Comparison of ENCODE assay signal across 24 cellular contexts in the genomic region with DNA sequence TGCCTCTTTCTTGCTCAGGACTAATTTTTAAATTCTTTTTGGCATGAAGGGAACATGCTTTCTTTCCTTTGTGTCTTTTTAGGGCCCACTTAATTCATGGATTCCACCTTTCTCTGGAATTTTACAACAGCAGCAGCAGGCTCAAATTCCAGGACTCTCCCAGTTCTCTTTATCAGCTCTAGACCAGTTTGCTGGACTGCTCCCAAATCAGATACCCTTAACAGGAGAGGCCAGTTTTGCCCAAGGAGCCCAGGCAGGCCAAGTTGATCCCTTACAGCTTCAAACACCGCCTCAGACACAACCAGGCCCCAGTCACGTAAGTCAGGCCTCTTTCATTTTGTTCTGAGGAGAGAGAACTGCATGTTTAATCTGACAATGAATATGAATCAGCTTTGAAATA. TPM values are rescaled to one million over a fixed set of nuclear protein-coding genes. Genes with fewer than 3 reads are reported as not detected.
DNase-seq lines count a peak whose midpoint lies in the region; ATAC-seq and TF ChIP-seq lines count a peak whose summit lies in the region.
"Had no signal": no experiment of that assay in that cellular context is flagged by ENCODE, and none has a peak within 500 bp of the region (broad histone marks: within the 10 kb centered on the region; RNA-seq: fewer than 3 reads in every experiment).

No MANE protein-coding gene starts in this region.

- TF ChIP-seq POLR2A in thyroid gland (IDR thresholded peaks at IDR 0.05), result no peak

- H3K27ac ChIP-seq in endodermal cell (ENCODE audit: low read depth, low read length), result no peak overlapping the region
- peak overlapping the region; percentile 43 to 77 (median 45) for H3K27ac ChIP-seq in thyroid gland
- H3K27ac ChIP-seq: adrenal gland, esophagus squamous epithelium, tibial nerve had no signal

- no peak for ATAC-seq in HG03571 (IDR thresholded peaks at IDR 0.05; ENCODE audit: unreplicated experiment)
- ATAC-seq: natural killer cell; stimulated activated effector memory CD8-positive, alpha-beta T cell treated with anti-CD3 and anti-CD28 coated beads, Interleukin-12 subunit alpha, Interleukin-12 subunit beta, amount 100 ng/mL, for 72 hours; T-cell had no signal

- no peak overlapping the region for H3K4me3 Mint-ChIP-seq in endodermal cell
- H3K4me3 Mint-ChIP-seq in mesothelial cell of epicardium, result no peak overlapping the region
- H3K4me3 Mint-ChIP-seq: natural killer cell; stimulated activated effector memory CD8-positive, alpha-beta T cell treated with anti-CD3 and anti-CD28 coated beads, Interleukin-12 subunit alpha, Interleukin-12 subunit beta, amount 100 ng/mL, for 72 hours; T-cell had no signal

- no peak overlapping the region for H3K4me3 ChIP-seq in endodermal cell (ENCODE audit: low read length)
- no peak overlapping the region for H3K4me3 ChIP-seq in thyroid gland (replicated peaks in 1 of 3)
- H3K4me3 ChIP-seq: adrenal gland, esophagus squamous epithelium, tibial nerve had no signal

- H3K27ac Mint-ChIP-seq in endodermal cell, result peak overlapping the region; percentile 16
- peak overlapping the region; percentile 96 for H3K27ac Mint-ChIP-seq in mesothelial cell of epicardium
- H3K27ac Mint-ChIP-seq: natural killer cell; stimulated activated effector memory CD8-positive, alpha-beta T cell treated with anti-CD3 and anti-CD28 coated beads, Interleukin-12 subunit alpha, Interleukin-12 subunit beta, amount 100 ng/mL, for 72 hours; T-cell had no signal

- no peaks in the 10 kb centered on the region for H3K9me3 Mint-ChIP-seq in endodermal cell
- no peaks in the 10 kb centered on the region for H3K9me3 Mint-ChIP-seq in mesothelial cell of epicardium
- H3K9me3 Mint-ChIP-seq: natural killer cell; stimulated activated effector memory CD8-positive, alpha-beta T cell treated with anti-CD3 and anti-CD28 coated beads, Interleukin-12 subunit alpha, Interleukin-12 subunit beta, amount 100 ng/mL, for 72 hours; T-cell had no signal

- H3K4me1 Mint-ChIP-seq in endodermal cell (peaks cover 5% of the 10 kb centered on the region), mesothelial cell of epicardium (peaks cover 22% of the 10 kb centered on the region)
- H3K4me1 Mint-ChIP-seq: natural killer cell; stimulated activated effector memory CD8-positive, alpha-beta T cell treated with anti-CD3 and anti-CD28 coated beads, Interleukin-12 subunit alpha, Interleukin-12 subunit beta, amount 100 ng/mL, for 72 hours; T-cell had no signal

- no peaks in the 10 kb centered on the region for H3K9me3 ChIP-seq in endodermal cell (ENCODE audit: control insufficient read depth, low read length)
- no peaks in the 10 kb centered on the region for H3K9me3 ChIP-seq in thyroid gland
- H3K9me3 ChIP-seq: adrenal gland, esophagus squamous epithelium, tibial nerve had no signal

- WGBS in endodermal cell (ENCODE audit: insufficient coverage in 1 of 2, insufficient read length in 1 of 2), 2 experiments, result 94% methylated on average over 2 of the region's 2 CpGs; no CpG with 5 or more reads in 1 of the 2 experiments
- WGBS in thyroid gland, 2 donors, result 37 to 49% methylated on average over 2 of the region's 2 CpGs

- H3K27me3 Mint-ChIP-seq in endodermal cell (ENCODE audit: insufficient read depth) (no peaks in the 10 kb centered on the region), mesothelial cell of epicardium (ENCODE audit: low read depth) (no peaks in the 10 kb centered on the region)
- H3K27me3 Mint-ChIP-seq: T-cell had no signal

- intact Hi-C loops in thyroid gland (cut with DNase I), result no loop called here

- DNase-seq in NCI-H226 (peak; percentile 56), endodermal cell (peak; percentile 50), mesothelial cell of epicardium (ENCODE audit: low spot score in 2 of 2, unreplicated experiment in 2 of 2) (peak in 1 of 2 experiments; percentile 40), thyroid gland (peak; percentile 67 to 70), NCI-H748 treated with DMSO at 0.1 percent for 48 hours (lab: John Stamatoyannopoulos, UW) (no peak), pons (ENCODE audit: low spot score) (no peak), KG1 (lab: John Stamatoyannopoulos, UW) (no peak)
- DNase-seq: activated gamma-delta T cell; central memory CD4-positive, alpha-beta T cell; effector CD8-positive, alpha-beta T cell; esophagus squamous epithelium; Karpas-422; natural killer cell; NCI-H1105 treated with DMSO at 0.1 percent for 48 hours; NCI-H526; SIG-M5; T-cell had no signal

- TF ChIP-seq CTCF in endodermal cell (conservative IDR thresholded peaks at IDR 0.05) (no peak), mesothelial cell of epicardium (IDR thresholded peaks at IDR 0.05; ENCODE audit: unreplicated experiment) (no peak), thyroid gland (IDR thresholded peaks at IDR 0.05) (no peak)

- H3K27me3 ChIP-seq in endodermal cell (ENCODE audit: control insufficient read depth, insufficient read depth, low read length, poor library complexity, severe bottlenecking) (no peaks in the 10 kb centered on the region), thyroid gland (no peaks in the 10 kb centered on the region)
- H3K27me3 ChIP-seq: adrenal gland, tibial nerve had no signal

- no peak overlapping the region for H3K9ac ChIP-seq in endodermal cell (ENCODE audit: extremely low read depth, low read length, poor library complexity, severe bottlenecking)

- H3K36me3 ChIP-seq in endodermal cell (ENCODE audit: control insufficient read depth, insufficient read depth, low read length) (no peaks in the 10 kb centered on the region), thyroid gland (no peaks in the 10 kb centered on the region)
- H3K36me3 ChIP-seq: adrenal gland, esophagus squamous epithelium, tibial nerve had no signal

- H3K36me3 Mint-ChIP-seq in endodermal cell (ENCODE audit: low read depth) (no peaks in the 10 kb centered on the region), mesothelial cell of epicardium (no peaks in the 10 kb centered on the region)
- H3K36me3 Mint-ChIP-seq: natural killer cell; stimulated activated effector memory CD8-positive, alpha-beta T cell treated with anti-CD3 and anti-CD28 coated beads, Interleukin-12 subunit alpha, Interleukin-12 subunit beta, amount 100 ng/mL, for 72 hours; T-cell had no signal

- no peaks in the 10 kb centered on the region for H3K4me1 ChIP-seq in endodermal cell (ENCODE audit: control insufficient read depth, insufficient read depth, low read length)
- H3K4me1 ChIP-seq in thyroid gland, result peaks cover 14 to 22% of the 10 kb centered on the region in 2 donors
- H3K4me1 ChIP-seq: adrenal gland, esophagus squamous epithelium, tibial nerve had no signal

RNA-seq across cellular contexts. Expression of a gene that starts 2.3 kb away (rescaled TPM):
- not detected for total RNA-seq in endodermal cell
- polyA plus RNA-seq in endodermal cell (2013, experiment 1 of 2), result 0.39 TPM
- 0.54 TPM for polyA plus RNA-seq in endodermal cell (2013, experiment 2 of 2)
- total RNA-seq in mesothelial cell of epicardium, result 2.8 to 3.2 TPM (median 3.1 TPM) in 3 replicates
- 10 to 100 TPM in 1 of 4 donors, 1 to 10 TPM in 3; 1.9 to 18.5 (median 3.9) TPM for total RNA-seq in thyroid gland
- total RNA-seq: Daoy, esophagus squamous epithelium, glomerular endothelial cell, natural killer cell, pulmonary artery endothelial cell, T-cell, tibial nerve had no signal

RNA-seq across cellular contexts. Expression of a gene that starts 28.1 kb away (rescaled TPM):
- total RNA-seq in endodermal cell (not detected), mesothelial cell of epicardium (0.72 to 1.5 TPM (median 0.75 TPM) in 3 replicates), thyroid gland (not detected)
- not detected for polyA plus RNA-seq in endodermal cell (2013, experiment 1 of 2)
- not detected for polyA plus RNA-seq in endodermal cell (2013, experiment 2 of 2)
- total RNA-seq: adrenal gland, glomerular endothelial cell, natural killer cell, pulmonary artery endothelial cell, T-cell, tibial nerve had no signal

RNA-seq across cellular contexts. Expression of a gene that starts 43.8 kb away (rescaled TPM):
- not detected for total RNA-seq in endodermal cell
- not detected for polyA plus RNA-seq in endodermal cell (2013, experiment 1 of 2)
- polyA plus RNA-seq in endodermal cell (2013, experiment 2 of 2), result not detected
- not detected in 3 replicates for total RNA-seq in mesothelial cell of epicardium
- not detected for total RNA-seq in thyroid gland
- total RNA-seq: adrenal gland, Daoy, esophagus squamous epithelium, glomerular endothelial cell, natural killer cell, pulmonary artery endothelial cell, T-cell, tibial nerve had no signal
- polyA plus RNA-seq: adrenal gland had no signal

RNA-seq across cellular contexts. Expression of a gene that starts 44.6 kb away (rescaled TPM):
- not detected for total RNA-seq in endodermal cell
- polyA plus RNA-seq in endodermal cell (2013, experiment 1 of 2), result not detected
- polyA plus RNA-seq in endodermal cell (2013, experiment 2 of 2), result not detected
- total RNA-seq in mesothelial cell of epicardium, result not detected in 3 replicates
- not detected for total RNA-seq in thyroid gland
- total RNA-seq: adrenal gland, Daoy, esophagus squamous epithelium, glomerular endothelial cell, natural killer cell, pulmonary artery endothelial cell, T-cell, tibial nerve had no signal
- polyA plus RNA-seq: adrenal gland had no signal

Comparison
In these comparisons a context has a peak if more than half of its experiments do, and no peak if none do; other contexts are left out.
1. DNase-seq: peak in NCI-H226 (single experiment), endodermal cell (single experiment) and thyroid gland (2 of 2); none in NCI-H748 treated with DMSO at 0.1 percent for 48 hours (single experiment), pons (single experiment) and KG1 (single experiment).